Comparison of ENCODE assay signal across 1 cellular context in genomic region chr5:119355636-119356383, GRCh38.
TF ChIP-seq lines count a peak whose summit lies in the region.

Gene TNFAIP8 (plus strand): TSS chr5:119356019. CDS start chr5:119356091, 72 bp downstream.

TF ChIP-seq in GM12878, 131 proteins besides CTCF, POLR2A, EP300 and RAD21 (continued from another document and continues in another):
- TF ChIP-seq ZBTB11 (CRISPR knock-in tag; IDR thresholded peaks at IDR 0.05) (no peak), MYB (IDR thresholded peaks at IDR 0.05; ENCODE audit: borderline replicate concordance, low read depth, low read length) (no peak), NR2C1 (IDR thresholded peaks at IDR 0.05) (no peak), RAD51 (IDR thresholded peaks at IDR 0.05) (no peak), TARDBP (IDR thresholded peaks at IDR 0.05; ENCODE audit: borderline replicate concordance) (no peak), ETV6 (conservative IDR thresholded peaks at IDR 0.05 in 1 of 2, IDR thresholded peaks at IDR 0.05 in 1 of 2; ENCODE audit: borderline replicate concordance in 1 of 2, low read depth in 1 of 2) (peak in 1 of 2 experiments; percentile 58; a peak in 1 of 4 replicates), ZZZ3 (IDR thresholded peaks at IDR 0.05; ENCODE audit: control insufficient read depth, insufficient read length, low read depth) (no peak), NRF1 (conservative IDR thresholded peaks at IDR 0.05; ENCODE audit: low read depth, low read length) (no peak), RBBP5 (conservative IDR thresholded peaks at IDR 0.05) (no peak), EED (IDR thresholded peaks at IDR 0.05; ENCODE audit: low read depth) (peak; percentile 61), POLR2AphosphoS2 (IDR thresholded peaks at IDR 0.05; ENCODE audit: low read depth, low read length) (no peak), POLR2AphosphoS5 (IDR thresholded peaks at IDR 0.05; ENCODE audit: low read length) (peak; percentile 77), IKZF1 (conservative IDR thresholded peaks at IDR 0.05) (peak; percentile 90), SREBF1 (IDR thresholded peaks at IDR 0.05; ENCODE audit: low read length) (no peak), ASH2L (IDR thresholded peaks at IDR 0.05; ENCODE audit: borderline replicate concordance, low read depth) (no peak), ATF7 (IDR thresholded peaks at IDR 0.05; ENCODE audit: low read depth) (no peak), RCOR1 (conservative IDR thresholded peaks at IDR 0.05; ENCODE audit: low read depth, low read length) (no peak), JUNB (IDR thresholded peaks at IDR 0.05) (peak; percentile 55), STAT3 (IDR thresholded peaks at IDR 0.05; ENCODE audit: low read depth, low read length) (no peak), HDAC6 (IDR thresholded peaks at IDR 0.05; ENCODE audit: unreplicated experiment) (no peak), ZNF687 (IDR thresholded peaks at IDR 0.05) (peak; percentile 74), CEBPB (IDR thresholded peaks at IDR 0.05; ENCODE audit: borderline replicate concordance in 1 of 2, low read depth in 2 of 2, low read length in 2 of 2) (no peak), SP1 (IDR thresholded peaks at IDR 0.05; ENCODE audit: low read depth, low read length) (peak; percentile 32), NFXL1 (IDR thresholded peaks at IDR 0.05; ENCODE audit: borderline replicate concordance) (no peak), RFX5 (IDR thresholded peaks at IDR 0.05; ENCODE audit: low read depth, low read length) (no peak), IRF3 (IDR thresholded peaks at IDR 0.05) (no peak), ZNF274 (IDR thresholded peaks at IDR 0.05; ENCODE audit: insufficient read depth, insufficient read length) (no peak), ZBED1 (IDR thresholded peaks at IDR 0.05; ENCODE audit: borderline replicate concordance) (peak; percentile 32), USF2 (IDR thresholded peaks at IDR 0.05; ENCODE audit: borderline replicate concordance, low read depth, low read length) (no peak), IRF4 (IDR thresholded peaks at IDR 0.05; ENCODE audit: low read depth, low read length) (no peak), CHD2 (IDR thresholded peaks at IDR 0.05; ENCODE audit: borderline replicate concordance, low read depth, low read length) (no peak), CEBPZ (IDR thresholded peaks at IDR 0.05; ENCODE audit: low read depth, low read length) (no peak), MTA3 (IDR thresholded peaks at IDR 0.05; ENCODE audit: borderline replicate concordance, low read length) (peak; percentile 29; the same call in 1 of the 2 replicates), SMAD5 (IDR thresholded peaks at IDR 0.05; ENCODE audit: low read depth) (peak; percentile 66; the same call in 1 of the 2 replicates), E2F8 (IDR thresholded peaks at IDR 0.05; ENCODE audit: low read depth, partially characterized antibody) (no peak), ZBTB40 (IDR thresholded peaks at IDR 0.05; ENCODE audit: borderline replicate concordance) (no peak), BCL11A (IDR thresholded peaks at IDR 0.05; ENCODE audit: low read depth, low read length) (peak; percentile 70; the same call in 1 of the 2 replicates), PAX5 (IDR thresholded peaks at IDR 0.05; ENCODE audit: borderline replicate concordance, low read depth, low read length) (peak; percentile 57; the same call in 1 of the 2 replicates), MEF2B (IDR thresholded peaks at IDR 0.05; ENCODE audit: partially characterized antibody, poor library complexity, severe bottlenecking) (no peak), ZNF207 (IDR thresholded peaks at IDR 0.05; ENCODE audit: borderline replicate concordance) (no peak), EZH2 (IDR thresholded peaks at IDR 0.05; ENCODE audit: borderline replicate concordance, control insufficient read depth, low read depth, low read length) (no peak), TAF1 (IDR thresholded peaks at IDR 0.05; ENCODE audit: borderline replicate concordance, low read depth, low read length) (peak; percentile 74; the same call in 1 of the 2 replicates), MTA2 (IDR thresholded peaks at IDR 0.05; ENCODE audit: low read depth) (no peak), MXI1 (IDR thresholded peaks at IDR 0.05; ENCODE audit: low read depth, low read length) (peak; percentile 77), YY1 (IDR thresholded peaks at IDR 0.05; ENCODE audit: low read depth, low read length) (peak; percentile 43; the same call in 1 of the 2 replicates), ZNF622 (IDR thresholded peaks at IDR 0.05) (no peak), BRCA1 (IDR thresholded peaks at IDR 0.05; ENCODE audit: low read depth, low read length) (no peak)
